ENCODE assay signal across 1 cellular context in the genomic region with DNA sequence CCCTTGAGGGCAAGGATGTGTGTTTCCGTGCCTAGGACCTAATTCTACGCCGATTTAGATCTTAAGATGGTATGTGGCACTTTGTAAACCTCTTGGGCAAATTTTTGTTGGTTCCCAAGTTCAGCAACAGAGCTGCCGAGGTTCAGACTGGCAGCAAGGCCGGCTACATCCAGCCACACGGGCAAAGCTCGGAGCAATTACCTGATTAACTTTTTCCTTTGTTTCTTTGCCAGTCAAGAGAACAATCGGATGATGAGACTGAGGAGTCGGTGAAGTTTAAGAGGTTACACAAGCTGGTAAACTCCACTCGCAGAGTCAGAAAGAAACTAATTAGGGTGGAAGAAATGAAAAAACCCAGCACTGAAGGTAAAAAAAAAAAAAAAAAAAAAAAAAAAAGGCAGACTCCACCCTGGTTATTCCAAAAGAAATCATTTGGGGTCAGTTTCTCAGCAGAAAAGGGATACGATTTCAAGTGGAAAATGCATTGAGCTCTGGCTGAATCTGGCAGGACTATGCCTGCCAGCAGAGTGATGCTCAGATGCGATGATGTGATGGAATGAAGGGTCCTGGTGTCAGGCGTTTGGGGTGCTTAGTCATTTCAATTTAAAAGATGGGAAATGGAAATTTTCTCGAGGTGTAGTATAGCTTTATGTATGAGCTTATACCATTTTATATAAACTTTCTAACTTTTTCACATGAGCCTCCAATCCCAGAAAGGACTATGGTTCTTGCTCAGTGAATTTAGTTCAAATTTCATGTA.
TF ChIP-seq lines count a peak whose summit lies in the region.

No MANE protein-coding gene starts in this region.

TF ChIP-seq in WTC11, 78 proteins besides CTCF, POLR2A, EP300 and RAD21 (continued from another document):
- TF ChIP-seq, protein P1, sequence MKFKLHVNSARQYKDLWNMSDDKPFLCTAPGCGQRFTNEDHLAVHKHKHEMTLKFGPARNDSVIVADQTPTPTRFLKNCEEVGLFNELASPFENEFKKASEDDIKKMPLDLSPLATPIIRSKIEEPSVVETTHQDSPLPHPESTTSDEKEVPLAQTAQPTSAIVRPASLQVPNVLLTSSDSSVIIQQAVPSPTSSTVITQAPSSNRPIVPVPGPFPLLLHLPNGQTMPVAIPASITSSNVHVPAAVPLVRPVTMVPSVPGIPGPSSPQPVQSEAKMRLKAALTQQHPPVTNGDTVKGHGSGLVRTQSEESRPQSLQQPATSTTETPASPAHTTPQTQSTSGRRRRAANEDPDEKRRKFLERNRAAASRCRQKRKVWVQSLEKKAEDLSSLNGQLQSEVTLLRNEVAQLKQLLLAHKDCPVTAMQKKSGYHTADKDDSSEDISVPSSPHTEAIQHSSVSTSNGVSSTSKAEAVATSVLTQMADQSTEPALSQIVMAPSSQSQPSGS (CRISPR knock-in tag; IDR thresholded peaks at IDR 0.05; ENCODE audit: borderline replicate concordance, low read depth), result no peak
- no peak for TF ChIP-seq NFATC4 (CRISPR knock-in tag; IDR thresholded peaks at IDR 0.05)
- TF ChIP-seq FOXP1 (CRISPR knock-in tag; IDR thresholded peaks at IDR 0.05; ENCODE audit: borderline replicate concordance), result no peak
- TF ChIP-seq NR2C2 (CRISPR knock-in tag; IDR thresholded peaks at IDR 0.05), result no peak
- no peak for TF ChIP-seq ZNF263 (CRISPR knock-in tag; IDR thresholded peaks at IDR 0.05; ENCODE audit: low read depth)
- no peak for TF ChIP-seq FOXK1 (CRISPR knock-in tag; IDR thresholded peaks at IDR 0.05)
- no peak for TF ChIP-seq SP1 (CRISPR knock-in tag; conservative IDR thresholded peaks at IDR 0.05)
- no peak for TF ChIP-seq TP53 (CRISPR knock-in tag; IDR thresholded peaks at IDR 0.05)
- no peak for TF ChIP-seq JAZF1 (CRISPR knock-in tag; IDR thresholded peaks at IDR 0.05)
- TF ChIP-seq, protein P2, sequence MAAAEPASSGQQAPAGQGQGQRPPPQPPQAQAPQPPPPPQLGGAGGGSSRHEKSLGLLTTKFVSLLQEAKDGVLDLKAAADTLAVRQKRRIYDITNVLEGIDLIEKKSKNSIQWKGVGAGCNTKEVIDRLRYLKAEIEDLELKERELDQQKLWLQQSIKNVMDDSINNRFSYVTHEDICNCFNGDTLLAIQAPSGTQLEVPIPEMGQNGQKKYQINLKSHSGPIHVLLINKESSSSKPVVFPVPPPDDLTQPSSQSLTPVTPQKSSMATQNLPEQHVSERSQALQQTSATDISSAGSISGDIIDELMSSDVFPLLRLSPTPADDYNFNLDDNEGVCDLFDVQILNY (CRISPR knock-in tag; IDR thresholded peaks at IDR 0.05), result no peak
- TF ChIP-seq, protein P3, sequence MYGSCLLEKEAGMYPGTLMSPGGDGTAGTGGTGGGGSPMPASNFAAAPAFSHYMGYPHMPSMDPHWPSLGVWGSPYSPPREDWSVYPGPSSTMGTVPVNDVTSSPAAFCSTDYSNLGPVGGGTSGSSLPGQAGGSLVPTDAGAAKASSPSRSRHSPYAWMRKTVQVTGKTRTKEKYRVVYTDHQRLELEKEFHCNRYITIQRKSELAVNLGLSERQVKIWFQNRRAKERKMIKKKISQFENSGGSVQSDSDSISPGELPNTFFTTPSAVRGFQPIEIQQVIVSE (CRISPR knock-in tag; IDR thresholded peaks at IDR 0.05; ENCODE audit: borderline replicate concordance), result no peak
- TF ChIP-seq ZBTB21 (CRISPR knock-in tag; IDR thresholded peaks at IDR 0.05; ENCODE audit: borderline replicate concordance), result no peak
- TF ChIP-seq JUN (CRISPR knock-in tag; IDR thresholded peaks at IDR 0.05), result no peak
- TF ChIP-seq, protein P4, sequence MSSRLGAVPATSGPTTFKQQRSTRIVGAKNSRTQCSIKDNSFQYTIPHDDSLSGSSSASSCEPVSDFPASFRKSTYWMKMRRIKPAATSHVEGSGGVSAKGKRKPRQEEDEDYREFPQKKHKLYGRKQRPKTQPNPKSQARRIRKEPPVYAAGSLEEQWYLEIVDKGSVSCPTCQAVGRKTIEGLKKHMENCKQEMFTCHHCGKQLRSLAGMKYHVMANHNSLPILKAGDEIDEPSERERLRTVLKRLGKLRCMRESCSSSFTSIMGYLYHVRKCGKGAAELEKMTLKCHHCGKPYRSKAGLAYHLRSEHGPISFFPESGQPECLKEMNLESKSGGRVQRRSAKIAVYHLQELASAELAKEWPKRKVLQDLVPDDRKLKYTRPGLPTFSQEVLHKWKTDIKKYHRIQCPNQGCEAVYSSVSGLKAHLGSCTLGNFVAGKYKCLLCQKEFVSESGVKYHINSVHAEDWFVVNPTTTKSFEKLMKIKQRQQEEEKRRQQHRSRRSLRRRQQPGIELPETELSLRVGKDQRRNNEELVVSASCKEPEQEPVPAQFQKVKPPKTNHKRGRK (CRISPR knock-in tag; IDR thresholded peaks at IDR 0.05; ENCODE audit: borderline replicate concordance), result no peak
